ENCODE assay signal across 13 cellular contexts in the genomic region with DNA sequence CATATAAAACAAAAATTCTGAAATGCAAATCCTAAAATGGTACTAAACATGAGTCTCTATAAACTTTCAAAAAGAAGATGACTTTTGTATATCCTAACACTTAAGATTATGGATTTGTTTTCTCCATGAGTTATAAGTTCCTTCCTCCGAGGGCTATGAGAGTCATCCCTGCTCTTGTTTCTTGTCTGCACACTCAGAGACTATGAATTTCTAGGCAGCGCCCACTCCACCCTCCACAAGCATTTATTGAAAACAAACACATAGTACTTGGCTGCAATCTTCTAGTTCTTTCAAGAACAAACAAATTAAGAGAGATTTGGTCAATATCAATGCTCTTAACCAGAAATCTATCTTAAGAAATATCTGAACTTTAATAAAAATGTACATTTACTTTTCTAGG.
DNase-seq lines count a peak whose midpoint lies in the region; ATAC-seq and TF ChIP-seq lines count a peak whose summit lies in the region.
"Had no signal": no experiment of that assay in that cellular context is flagged by ENCODE, and none has a peak within 500 bp of the region (broad histone marks: within the 10 kb centered on the region; RNA-seq: fewer than 3 reads in every experiment).

No MANE protein-coding gene starts in this region.

- H3K9me3 ChIP-seq in trophoblast cell (ENCODE audit: insufficient read depth, low read depth, low read length) = no peaks in the 10 kb centered on the region

- no peaks in the 10 kb centered on the region for H3K4me1 Mint-ChIP-seq in activated naive CD4-positive, alpha-beta T cell treated with anti-CD3 and anti-CD28 coated beads for 36 hours (ENCODE audit: low read depth)
- H3K4me1 Mint-ChIP-seq: activated naive CD4-positive, alpha-beta T cell treated with anti-CD3 and anti-CD28 coated beads, Interleukin-2, amount 50 U/mL, for 24 hours had no signal

- H3K4me1 ChIP-seq in trophoblast cell (ENCODE audit: control insufficient read depth in 1 of 2, insufficient read depth in 2 of 2, low read length in 2 of 2) = no peaks in the 10 kb centered on the region

- intact Hi-C loops in activated naive CD4-positive, alpha-beta T cell treated with anti-CD3 and anti-CD28 coated beads for 36 hours (cut with micrococcal nuclease) = no loop called here

- no peak for ATAC-seq in HG02759 (IDR thresholded peaks at IDR 0.05; ENCODE audit: unreplicated experiment)

- no peaks in the 10 kb centered on the region for H3K79me2 ChIP-seq in trophoblast cell (ENCODE audit: control insufficient read depth, insufficient read depth, low read length, poor library complexity)

- H4K12ac ChIP-seq in trophoblast cell (ENCODE audit: low read depth, low read length) = no peak overlapping the region

- DNase-seq in HCEC 1CT (peak; percentile 52), amniotic epithelial cell (ENCODE audit: low read depth) (peak; percentile 81), fibroblast of the aortic adventitia (ENCODE audit: low read depth) (peak; percentile 76), NCI-H2196 (lab: John Stamatoyannopoulos, UW; ENCODE audit: unreplicated experiment) (no peak), trophoblast cell (no peak)
- DNase-seq in activated naive CD4-positive, alpha-beta T cell treated with anti-CD3 and anti-CD28 coated beads for 36 hours = no peak
- DNase-seq: GF-D8, hippocampal formation, NCI-H2081 treated with DMSO at 0.1 percent for 48 hours, NCI-H774 had no signal

- H2AFZ ChIP-seq in trophoblast cell (ENCODE audit: insufficient read depth, low read length, poor library complexity) = no peak overlapping the region

- WGBS in trophoblast cell (ENCODE audit: extremely low coverage, insufficient coverage, insufficient read length) = no CpG with 5 or more reads among the region's 2 CpGs

- no peak overlapping the region for H4K91ac ChIP-seq in trophoblast cell (ENCODE audit: low read depth, low read length)

- no peak overlapping the region for H3K9ac ChIP-seq in trophoblast cell (ENCODE audit: low read length)

- H3K9me3 Mint-ChIP-seq in activated naive CD4-positive, alpha-beta T cell treated with anti-CD3 and anti-CD28 coated beads for 36 hours = peaks cover 12% of the 10 kb centered on the region

- H3K4ac ChIP-seq in trophoblast cell (ENCODE audit: low read depth, low read length) = no peak overlapping the region

- H4K8ac ChIP-seq in trophoblast cell (ENCODE audit: low read depth, low read length) = no peak overlapping the region

- no peak overlapping the region for H3K4me3 ChIP-seq in fibroblast of the aortic adventitia (ENCODE audit: low read depth, low read length)
- H3K4me3 ChIP-seq in trophoblast cell (ENCODE audit: low read depth, low read length) = no peak overlapping the region

- H2AK5ac ChIP-seq in trophoblast cell (ENCODE audit: low read length) = no peak overlapping the region

- H3K23ac ChIP-seq in trophoblast cell (ENCODE audit: low read length) = no peak overlapping the region

- no peak overlapping the region for H2BK120ac ChIP-seq in trophoblast cell (ENCODE audit: insufficient read depth, low read length, poor library complexity)

- no peaks in the 10 kb centered on the region for H3K36me3 ChIP-seq in trophoblast cell (ENCODE audit: control insufficient read depth in 1 of 2, insufficient read depth in 2 of 2, low read length in 2 of 2)

- H3K18ac ChIP-seq in trophoblast cell (ENCODE audit: low read length) = no peak overlapping the region

- CTCF ChIA-PET in activated naive CD4-positive, alpha-beta T cell treated with anti-CD3 and anti-CD28 coated beads for 36 hours (lab: Charles Lee) = no interaction called here

- no peak overlapping the region for H3K4me3 Mint-ChIP-seq in activated naive CD4-positive, alpha-beta T cell treated with anti-CD3 and anti-CD28 coated beads for 36 hours
- H3K4me3 Mint-ChIP-seq: activated naive CD4-positive, alpha-beta T cell treated with anti-CD3 and anti-CD28 coated beads, Interleukin-2, amount 50 U/mL, for 24 hours had no signal

- no peak overlapping the region for H2BK12ac ChIP-seq in trophoblast cell (ENCODE audit: low read length)

- no peaks in the 10 kb centered on the region for H3K79me1 ChIP-seq in trophoblast cell (ENCODE audit: low read length)

- no peaks in the 10 kb centered on the region for H3K27me3 Mint-ChIP-seq in activated naive CD4-positive, alpha-beta T cell treated with anti-CD3 and anti-CD28 coated beads for 36 hours (ENCODE audit: low read depth)
- H3K27me3 Mint-ChIP-seq: activated naive CD4-positive, alpha-beta T cell treated with anti-CD3 and anti-CD28 coated beads, Interleukin-2, amount 50 U/mL, for 24 hours had no signal

- no peaks in the 10 kb centered on the region for H3K36me3 Mint-ChIP-seq in activated naive CD4-positive, alpha-beta T cell treated with anti-CD3 and anti-CD28 coated beads for 36 hours (ENCODE audit: low read depth)
- H3K36me3 Mint-ChIP-seq: activated naive CD4-positive, alpha-beta T cell treated with anti-CD3 and anti-CD28 coated beads, Interleukin-2, amount 50 U/mL, for 24 hours had no signal

- H3K14ac ChIP-seq in trophoblast cell (ENCODE audit: low read length) = no peak overlapping the region

- H3K4me2 ChIP-seq in trophoblast cell (ENCODE audit: low read length) = no peak overlapping the region

- no peak overlapping the region for H3K27ac Mint-ChIP-seq in activated naive CD4-positive, alpha-beta T cell treated with anti-CD3 and anti-CD28 coated beads for 36 hours
- H3K27ac Mint-ChIP-seq: activated naive CD4-positive, alpha-beta T cell treated with anti-CD3 and anti-CD28 coated beads, Interleukin-2, amount 50 U/mL, for 24 hours had no signal

- TF ChIP-seq CTCF in fibroblast of the aortic adventitia (IDR thresholded peaks at IDR 0.05; ENCODE audit: insufficient read depth, low read length) = no peak

- H3K27ac ChIP-seq in trophoblast cell (ENCODE audit: low read depth, low read length) = no peak overlapping the region
- H3K27ac ChIP-seq: RWPE1 had no signal

- H2BK5ac ChIP-seq in trophoblast cell (ENCODE audit: low read depth, low read length, poor library complexity) = no peak overlapping the region

- H3K27me3 ChIP-seq in trophoblast cell (ENCODE audit: insufficient read depth, low read length) = no peaks in the 10 kb centered on the region

Comparison
In these comparisons a context has a peak if more than half of its experiments do, and no peak if none do; other contexts are left out.
1. DNase-seq: peak in HCEC 1CT (single experiment), amniotic epithelial cell (single experiment) and fibroblast of the aortic adventitia (single experiment); none in activated naive CD4-positive, alpha-beta T cell treated with anti-CD3 and anti-CD28 coated beads for 36 hours (single experiment), NCI-H2196 (single experiment) and trophoblast cell (0 of 2).